In genomic region chr15:100112636-100113305, GRCh38 we compare ENCODE assay signal across 19 cellular contexts.
A peak's percentile ranks its signal among the peaks of the same experiment; 100 is the strongest.
DNase-seq lines count a peak whose midpoint lies in the region; ATAC-seq and TF ChIP-seq lines count a peak whose summit lies in the region.
"Had no signal": no experiment of that assay in that cellular context is flagged by ENCODE, and none has a peak within 500 bp of the region (broad histone marks: within the 10 kb centered on the region; RNA-seq: fewer than 3 reads in every experiment).

No MANE protein-coding gene starts in this region.

- no peaks in the 10 kb centered on the region for H3K27me3 ChIP-seq in HL-60 (ENCODE audit: insufficient read depth, poor library complexity, severe bottlenecking)
- no peaks in the 10 kb centered on the region for H3K27me3 ChIP-seq in dorsolateral prefrontal cortex
- no peaks in the 10 kb centered on the region for H3K27me3 ChIP-seq in transverse colon
- H3K27me3 ChIP-seq: upper lobe of left lung had no signal

- POLR2A ChIA-PET in activated CD4-positive, alpha-beta T cell treated with anti-CD3 and anti-CD28 coated beads for 36 hours (lab: Charles Lee), result interaction anchor here (0.6 kb wide), 1 partner anchor 1092 kb away, joined by 4 read pairs; no protein-coding TSS in a partner anchor

- H3K4me1 Mint-ChIP-seq in activated CD4-positive, alpha-beta T cell treated with anti-CD3 and anti-CD28 coated beads for 36 hours, result peaks cover 46% of the 10 kb centered on the region

- H3K27ac Mint-ChIP-seq in activated CD4-positive, alpha-beta T cell treated with anti-CD3 and anti-CD28 coated beads for 36 hours, result peak overlapping the region; percentile 99
- H3K27ac Mint-ChIP-seq: CD14-positive monocyte had no signal

- H3K9me3 Mint-ChIP-seq in activated CD4-positive, alpha-beta T cell treated with anti-CD3 and anti-CD28 coated beads for 36 hours (ENCODE audit: low read depth), result no peaks in the 10 kb centered on the region

- TF ChIP-seq CTCF in HL-60 (IDR thresholded peaks at IDR 0.05; ENCODE audit: insufficient read depth, low read length) (no peak), dorsolateral prefrontal cortex (IDR thresholded peaks at IDR 0.05 in 54 of 56, conservative IDR thresholded peaks at IDR 0.05 in 2 of 56; ENCODE audit: low read depth in 1 of 56, partially characterized antibody in 56 of 56) (no peak), transverse colon (IDR thresholded peaks at IDR 0.05) (no peak)

- intact Hi-C loops in activated CD4-positive, alpha-beta T cell treated with anti-CD3 and anti-CD28 coated beads for 36 hours (cut with DNase I, micrococcal nuclease), result loop anchor here in 1 of 2 experiments (10.0 kb wide), 1 partner anchor 222 kb away; no protein-coding TSS in a partner anchor
- intact Hi-C loops in dorsolateral prefrontal cortex (cut with DNase I), result no loop called here
- intact Hi-C loops in posterior vena cava (cut with DNase I), result loop anchor here in 1 of 2 donors (10.0 kb wide), 1 partner anchor 202 kb away; no protein-coding TSS in a partner anchor
- intact Hi-C loops in transverse colon (cut with DNase I; ENCODE audit: low total_unique reads), result no loop called here

- H3K9me3 ChIP-seq in transverse colon, result no peaks in the 10 kb centered on the region
- H3K9me3 ChIP-seq: mucosa of descending colon, upper lobe of left lung had no signal

- no peak for ATAC-seq in activated CD4-positive, alpha-beta T cell treated with anti-CD3 and anti-CD28 coated beads for 36 hours
- ATAC-seq in HG03095 (IDR thresholded peaks at IDR 0.05; ENCODE audit: unreplicated experiment), result no peak

- no peak for DNase-seq in activated CD4-positive, alpha-beta T cell treated with anti-CD3 and anti-CD28 coated beads for 36 hours
- no peak for DNase-seq in activated CD4-positive, alpha-beta T cell treated with anti-CD3 and anti-CD28 coated beads for 48 hours
- DNase-seq in HL-60 (ENCODE audit: low read depth in 1 of 2, low spot score in 1 of 2) (no peak), dorsolateral prefrontal cortex (peak in 2 of 10 donors; percentile 23 to 42), posterior vena cava (ENCODE audit: low spot score) (peak; percentile 64), transverse colon (no peak), DMS79 (lab: John Stamatoyannopoulos, UW) (no peak)
- DNase-seq: 8988T; activated CD4-positive, CD25-positive, alpha-beta regulatory T cell treated with anti-CD3 and anti-CD28 coated beads, Interleukin-2, amount 50 U/mL, for 72 hours; activated T-cell treated with anti-CD3 and anti-CD28 coated beads, Interleukin-2, amount 50 U/mL, for 1 hour; MM.1S; mucosa of descending colon; NCI-H187; SIG-M5; T-helper 9 cell; upper lobe of left lung had no signal

- H3K36me3 ChIP-seq in transverse colon, result no peaks in the 10 kb centered on the region
- H3K36me3 ChIP-seq: upper lobe of left lung had no signal

- peaks cover 5 to 32% (median 13%) of the 10 kb centered on the region in 4 donors for H3K4me1 ChIP-seq in transverse colon

- WGBS in transverse colon (ENCODE audit: low coverage in 1 of 2), 2 donors, result 77 to 89% methylated on average over 6 to 14 of the region's 14 CpGs

- TF ChIP-seq EP300 in transverse colon (IDR thresholded peaks at IDR 0.05; ENCODE audit: low read depth), result no peak

- no peaks in the 10 kb centered on the region for H3K36me3 Mint-ChIP-seq in activated CD4-positive, alpha-beta T cell treated with anti-CD3 and anti-CD28 coated beads for 36 hours (ENCODE audit: low read depth)
- H3K36me3 Mint-ChIP-seq: CD14-positive monocyte had no signal

- no peak overlapping the region for H3K4me3 Mint-ChIP-seq in activated CD4-positive, alpha-beta T cell treated with anti-CD3 and anti-CD28 coated beads for 36 hours
- H3K4me3 Mint-ChIP-seq: CD14-positive monocyte had no signal

- no peaks in the 10 kb centered on the region for H3K27me3 Mint-ChIP-seq in activated CD4-positive, alpha-beta T cell treated with anti-CD3 and anti-CD28 coated beads for 36 hours

- in situ Hi-C loops in transverse colon (cut with MboI; ENCODE audit: low pct_ligation_motif_present in 1 of 4, low pct_unique_long_range_greater_than_20kb in 1 of 4, low sequenced_read_pairs in 3 of 4), result no loop called here

- H3K27ac ChIP-seq in HL-60 (replicated peaks) (peak overlapping the region; percentile 74), dorsolateral prefrontal cortex (peak overlapping the region in 52 of 59 donors; percentile 3 to 95 (median 80)), transverse colon (peak overlapping the region in 2 of 4 donors; percentile 28 to 74)

- no peak for TF ChIP-seq POLR2A in transverse colon (IDR thresholded peaks at IDR 0.05)

- H3K4me3 ChIP-seq in HL-60 (replicated peaks; ENCODE audit: insufficient read depth, low read length) (no peak overlapping the region), dorsolateral prefrontal cortex (no peak overlapping the region), transverse colon (no peak overlapping the region)
- H3K4me3 ChIP-seq: mucosa of descending colon, skin epidermis, upper lobe of left lung had no signal

- CTCF ChIA-PET in activated CD4-positive, alpha-beta T cell treated with anti-CD3 and anti-CD28 coated beads for 36 hours (lab: Charles Lee), result interaction anchor here (0.7 to 0.9 kb wide), 2 partner anchors 67 to 226 kb away, joined by 3 read pairs; no protein-coding TSS in a partner anchor
